25 cellular contexts compared by ENCODE assay signal in genomic region chr9:130336027-130336595, GRCh38.
"Had no signal": no experiment of that assay in that cellular context is flagged by ENCODE, and none has a peak within 500 bp of the region (broad histone marks: within the 10 kb centered on the region; RNA-seq: fewer than 3 reads in every experiment).

No MANE protein-coding gene starts in this region.

- H3K4me2 ChIP-seq: neural progenitor cell had no signal

- H3K4me1 ChIP-seq: colonic mucosa, prostate gland, tibial artery had no signal

- DNase-seq: activated CD4-positive, alpha-beta T cell treated with anti-CD3 and anti-CD28 coated beads, Interleukin-2, amount 10 ng/mL, durations not matched to agents 7 days and 5 days; activated CD8-positive, alpha-beta T cell treated with anti-CD3 and anti-CD28 coated beads, Interleukin-2, amount 10 ng/mL, durations not matched to agents 7 days and 5 days; activated naive CD4-positive, alpha-beta T cell treated with anti-CD3 and anti-CD28 coated beads for 36 hours; activated T-cell treated with anti-CD3 and anti-CD28 coated beads, Interleukin-2, amount 50 U/mL, for 24 hours; aorta; brain microvascular endothelial cell; central memory CD4-positive, alpha-beta T cell; colonic mucosa; erythroblast; head of caudate nucleus; kidney; midbrain; naive B cell; stimulated activated naive CD8-positive, alpha-beta T cell treated with anti-CD3 and anti-CD28 coated beads, Interleukin-15, Interleukin-2, amounts not matched to agents 100 U/mL and 50 U/mL, for 24 hours; substantia nigra; T-helper 1 cell; T-helper 9 cell; tibial artery had no signal

- H3K27ac ChIP-seq: brain microvascular endothelial cell, colonic mucosa, neural progenitor cell, prostate gland, skin epidermis, tibial artery had no signal

- ATAC-seq: activated CD4-positive, CD25-positive, alpha-beta regulatory T cell treated with anti-CD3 and anti-CD28 coated beads, Interleukin-2, amount 50 U/mL, for 24 hours; activated CD8-positive, alpha-beta T cell treated with anti-CD3 and anti-CD28 coated beads, Interleukin-2, amount 10 ng/mL, durations not matched to agents 7 days and 5 days; left lobe of liver; right cardiac atrium; stimulated activated naive CD8-positive, alpha-beta T cell treated with anti-CD3 and anti-CD28 coated beads, Interleukin-15, Interleukin-2, amounts not matched to agents 100 U/mL and 50 U/mL, for 24 hours had no signal

- H3K9me3 ChIP-seq: colonic mucosa, prostate gland, tibial artery had no signal

- H3K4me3 ChIP-seq: colonic mucosa, lung, neural progenitor cell, prostate gland, skin epidermis, tibial artery had no signal

- H2AFZ ChIP-seq: neural progenitor cell had no signal

- H3K9ac ChIP-seq: neural progenitor cell had no signal

- H3K27me3 ChIP-seq: colonic mucosa, neural progenitor cell had no signal

- H3K36me3 ChIP-seq: brain microvascular endothelial cell, colonic mucosa, neural progenitor cell, prostate gland, tibial artery had no signal
